3 cellular contexts compared by ENCODE assay signal in genomic region chr11:120249279-120250022, GRCh38.
TF ChIP-seq lines count a peak whose summit lies in the region.

No MANE protein-coding gene starts in this region.

TF ChIP-seq in SK-N-SH, 30 proteins besides CTCF, POLR2A, EP300 and RAD21:
- no peak for TF ChIP-seq SMC3 (IDR thresholded peaks at IDR 0.05; ENCODE audit: low read depth, low read length)
- TF ChIP-seq USF1 (IDR thresholded peaks at IDR 0.05; ENCODE audit: borderline replicate concordance, low read depth) = no peak
- TF ChIP-seq REST (IDR thresholded peaks at IDR 0.05; ENCODE audit: low read depth, low read length) = no peak
- no peak for TF ChIP-seq SIN3A (IDR thresholded peaks at IDR 0.05; ENCODE audit: borderline replicate concordance, low read depth, low read length)
- TF ChIP-seq TAF1 (IDR thresholded peaks at IDR 0.05; ENCODE audit: borderline replicate concordance, low read depth, low read length) = no peak
- TF ChIP-seq TEAD4 (IDR thresholded peaks at IDR 0.05; ENCODE audit: borderline replicate concordance, insufficient read depth) = no peak
- no peak for TF ChIP-seq FOXM1 (IDR thresholded peaks at IDR 0.05; ENCODE audit: low read depth)
- TF ChIP-seq MXI1 (IDR thresholded peaks at IDR 0.05; ENCODE audit: low read depth, low read length) = no peak
- TF ChIP-seq MEF2A (IDR thresholded peaks at IDR 0.05; ENCODE audit: borderline replicate concordance, low read depth) = no peak
- TF ChIP-seq NRF1 (IDR thresholded peaks at IDR 0.05; ENCODE audit: low read depth, low read length) = no peak

TF ChIP-seq in SK-N-SH treated with all-trans-retinoic acid at 6 μM for 48 hours, 23 proteins besides CTCF, POLR2A, EP300 and RAD21:
- TF ChIP-seq ZNF565 (CRISPR knock-in tag; conservative IDR thresholded peaks at IDR 0.05; ENCODE audit: low read depth) = no peak
- no peak for TF ChIP-seq GLIS3 (CRISPR knock-in tag; IDR thresholded peaks at IDR 0.05)
- no peak for TF ChIP-seq ESRRG (CRISPR knock-in tag; IDR thresholded peaks at IDR 0.05)
- no peak for TF ChIP-seq ZFP30 (CRISPR knock-in tag; IDR thresholded peaks at IDR 0.05)
- no peak for TF ChIP-seq ARNTL (CRISPR knock-in tag; IDR thresholded peaks at IDR 0.05; ENCODE audit: borderline replicate concordance, low read depth)
- no peak for TF ChIP-seq RARB (CRISPR knock-in tag; IDR thresholded peaks at IDR 0.05)
- TF ChIP-seq POU6F1 (CRISPR knock-in tag; IDR thresholded peaks at IDR 0.05; ENCODE audit: borderline replicate concordance, low read depth) = no peak
- no peak for TF ChIP-seq ZNF8 (CRISPR knock-in tag; IDR thresholded peaks at IDR 0.05)
- TF ChIP-seq CSRNP3 (CRISPR knock-in tag; IDR thresholded peaks at IDR 0.05) = no peak
- no peak for TF ChIP-seq PPARA (CRISPR knock-in tag; IDR thresholded peaks at IDR 0.05; ENCODE audit: borderline replicate concordance)
- no peak for TF ChIP-seq OSR1 (CRISPR knock-in tag; IDR thresholded peaks at IDR 0.05)
- TF ChIP-seq TCF4 (CRISPR knock-in tag; IDR thresholded peaks at IDR 0.05; ENCODE audit: borderline replicate concordance) = no peak
- no peak for TF ChIP-seq ZFP3 (CRISPR knock-in tag; IDR thresholded peaks at IDR 0.05)
- no peak for TF ChIP-seq ZC3H10 (CRISPR knock-in tag; IDR thresholded peaks at IDR 0.05)

TF ChIP-seq in H1, 55 proteins besides CTCF, POLR2A, EP300 and RAD21:
- no peak for TF ChIP-seq SIN3A (conservative IDR thresholded peaks at IDR 0.05 in 1 of 2, IDR thresholded peaks at IDR 0.05 in 1 of 2; ENCODE audit: low read depth in 1 of 2, low read length in 2 of 2)
- no peak for TF ChIP-seq SRF (IDR thresholded peaks at IDR 0.05; ENCODE audit: low read depth, low read length)
- TF ChIP-seq TBP (IDR thresholded peaks at IDR 0.05; ENCODE audit: low read depth, low read length) = no peak
- TF ChIP-seq MAX (IDR thresholded peaks at IDR 0.05) = no peak
- no peak for TF ChIP-seq GTF2F1 (IDR thresholded peaks at IDR 0.05; ENCODE audit: borderline replicate concordance, low read depth, low read length)
